11 cellular contexts compared by ENCODE assay signal in the genomic region with DNA sequence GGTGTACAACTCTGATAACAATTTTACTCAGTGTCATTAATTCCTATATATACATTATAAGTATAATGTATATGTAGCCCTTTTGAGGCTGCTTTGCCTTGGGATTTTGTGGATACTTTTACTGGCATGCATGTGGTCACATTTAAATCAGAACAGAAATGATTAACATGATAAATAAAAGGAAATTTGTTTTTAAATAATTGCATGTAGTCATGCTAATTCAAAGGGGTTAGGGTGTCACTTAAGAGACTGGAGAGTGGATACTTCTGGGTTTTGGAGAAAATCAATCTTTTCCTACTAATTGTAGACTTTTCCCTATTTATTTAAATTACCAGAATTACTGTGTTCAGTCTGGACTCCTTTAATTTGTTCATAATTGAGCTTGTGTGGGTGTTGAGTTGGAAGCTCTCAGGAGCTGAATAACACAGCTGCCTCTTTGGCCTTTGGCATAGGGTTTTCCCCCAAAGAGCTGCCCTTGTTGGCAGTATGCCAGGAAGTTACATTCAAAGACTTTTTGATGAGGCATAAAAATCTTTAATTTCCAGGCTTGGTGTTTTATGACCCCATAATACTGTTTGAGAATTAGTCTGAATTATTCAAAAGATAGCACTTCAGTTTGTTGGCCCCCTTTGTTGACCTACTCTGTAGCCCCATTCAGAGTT.
DNase-seq lines count a peak whose midpoint lies in the region; ATAC-seq and TF ChIP-seq lines count a peak whose summit lies in the region.
"Had no signal": no experiment of that assay in that cellular context is flagged by ENCODE, and none has a peak within 500 bp of the region (broad histone marks: within the 10 kb centered on the region; RNA-seq: fewer than 3 reads in every experiment).

No MANE protein-coding gene starts in this region.

- H4K91ac ChIP-seq in H9 (ENCODE audit: insufficient read length, low read depth, low read length): no peak overlapping the region
- H4K91ac ChIP-seq in mesenchymal stem cell (ENCODE audit: low read length): no peak overlapping the region

- no peak overlapping the region for H2AK5ac ChIP-seq in H9 (ENCODE audit: insufficient read length, low read length)
- H2AK5ac ChIP-seq in mesenchymal stem cell (ENCODE audit: low read length, severe bottlenecking): no peak overlapping the region

- H3K4me3 Mint-ChIP-seq in activated CD4-positive, alpha-beta T cell treated with anti-CD3 and anti-CD28 coated beads for 36 hours: no peak overlapping the region
- H3K4me3 Mint-ChIP-seq in H9: peak overlapping the region in 1 of 2 experiments; percentile 58; a peak in 3 of 5 replicates
- no peak overlapping the region for H3K4me3 Mint-ChIP-seq in activated naive CD8-positive, alpha-beta T cell treated with anti-CD3 and anti-CD28 coated beads for 36 hours
- H3K4me3 Mint-ChIP-seq: central memory CD8-positive, alpha-beta T cell had no signal

- no peaks in the 10 kb centered on the region for H3K9me3 Mint-ChIP-seq in activated CD4-positive, alpha-beta T cell treated with anti-CD3 and anti-CD28 coated beads for 36 hours (ENCODE audit: low read depth)
- H3K9me3 Mint-ChIP-seq in H9: no peaks in the 10 kb centered on the region; a peak in 1 of 5 replicates
- no peaks in the 10 kb centered on the region for H3K9me3 Mint-ChIP-seq in activated naive CD8-positive, alpha-beta T cell treated with anti-CD3 and anti-CD28 coated beads for 36 hours
- H3K9me3 Mint-ChIP-seq: activated T-helper 2 cell treated with anti-CD3 and anti-CD28 coated beads, Interferon-gamma antibody, Interleukin-2, Interleukin-4, amounts not matched to agents 10 μg/mL and 5 μg/mL and 100 μg/mL, durations not matched to agents 14 hours and 24 hours and 36 hours; central memory CD8-positive, alpha-beta T cell had no signal

- H3K27ac ChIP-seq in H9 (ENCODE audit: insufficient read length, low read depth, low read length) (peak overlapping the region; percentile 89), mesenchymal stem cell (ENCODE audit: low read length, poor library complexity, severe bottlenecking) (no peak overlapping the region)

- H2BK5ac ChIP-seq in H9 (ENCODE audit: insufficient read length, low read length) (no peak overlapping the region), mesenchymal stem cell (ENCODE audit: low read depth, low read length, poor library complexity, severe bottlenecking) (no peak overlapping the region)

- H3K18ac ChIP-seq in H9 (ENCODE audit: insufficient read length, low read depth, low read length) (no peak overlapping the region), mesenchymal stem cell (ENCODE audit: low read depth in 1 of 2, low read length in 2 of 2) (no peak overlapping the region)

- H2BK20ac ChIP-seq in H9 (ENCODE audit: low read depth, low read length, poor library complexity, severe bottlenecking): no peak overlapping the region

- H3K4me3 ChIP-seq in mesenchymal stem cell (ENCODE audit: insufficient read depth in 1 of 2, low read depth in 1 of 2, low read length in 2 of 2): peak overlapping the region in 1 of 2 experiments; percentile 13

- H3K4me2 ChIP-seq in H9 (ENCODE audit: insufficient read depth, insufficient read length, low read length) (peak overlapping the region; percentile 8), mesenchymal stem cell (ENCODE audit: low read length, poor library complexity, severe bottlenecking) (no peak overlapping the region)

- H4K20me1 ChIP-seq in H9 (ENCODE audit: control insufficient read depth, insufficient read depth, insufficient read length): no peaks in the 10 kb centered on the region

- no peaks in the 10 kb centered on the region for H3K79me2 ChIP-seq in H9 (ENCODE audit: insufficient read depth, low read length)

- intact Hi-C loops in activated CD4-positive, alpha-beta T cell treated with anti-CD3 and anti-CD28 coated beads for 36 hours (cut with DNase I, micrococcal nuclease): no loop called here

- H2BK120ac ChIP-seq in H9 (ENCODE audit: low read depth, low read length, poor library complexity, severe bottlenecking): no peak overlapping the region
- H2BK120ac ChIP-seq in mesenchymal stem cell (ENCODE audit: low read depth, low read length): no peak overlapping the region

- DNase-seq in activated CD4-positive, alpha-beta T cell treated with anti-CD3 and anti-CD28 coated beads for 36 hours: peak; percentile 32
- DNase-seq in activated CD4-positive, alpha-beta T cell treated with anti-CD3 and anti-CD28 coated beads for 1 hour: no peak
- no peak for DNase-seq in H9
- DNase-seq in activated naive CD8-positive, alpha-beta T cell treated with anti-CD3 and anti-CD28 coated beads for 36 hours: peak; percentile 17
- no peak for DNase-seq in mesenchymal stem cell
- no peak for DNase-seq in medulla oblongata (ENCODE audit: extremely low spot score)
- no peak for DNase-seq in NCI-H1694 (lab: John Stamatoyannopoulos, UW)
- DNase-seq: stimulated activated CD8-positive, alpha-beta memory T cell treated with anti-CD3 and anti-CD28 coated beads, Interleukin-4, amount 100 ng/mL, for 48 hours had no signal

- H3K9ac ChIP-seq in H9 (ENCODE audit: extremely low read depth, insufficient read length, low read length): no peak overlapping the region
- H3K9ac ChIP-seq in mesenchymal stem cell (ENCODE audit: low read length): peak overlapping the region; percentile 47

- no peak overlapping the region for H3K56ac ChIP-seq in H9 (ENCODE audit: insufficient read length, low read depth, low read length)

- no peak overlapping the region for H3K27ac Mint-ChIP-seq in activated CD4-positive, alpha-beta T cell treated with anti-CD3 and anti-CD28 coated beads for 36 hours
- H3K27ac Mint-ChIP-seq in H9: peak overlapping the region; percentile 94 to 99 (median 97)
- H3K27ac Mint-ChIP-seq in activated naive CD8-positive, alpha-beta T cell treated with anti-CD3 and anti-CD28 coated beads for 36 hours: no peak overlapping the region
- H3K27ac Mint-ChIP-seq: activated T-helper 2 cell treated with anti-CD3 and anti-CD28 coated beads, Interferon-gamma antibody, Interleukin-2, Interleukin-4, amounts not matched to agents 10 μg/mL and 5 μg/mL and 100 μg/mL, durations not matched to agents 14 hours and 24 hours and 36 hours had no signal

- no peaks in the 10 kb centered on the region for H3K23me2 ChIP-seq in H9 (ENCODE audit: insufficient read length, low read depth, low read length, poor library complexity, severe bottlenecking)

- POLR2A ChIA-PET in activated CD4-positive, alpha-beta T cell treated with anti-CD3 and anti-CD28 coated beads for 36 hours (lab: Charles Lee): no interaction called here

- no peak overlapping the region for H4K5ac ChIP-seq in H9 (ENCODE audit: insufficient read length, low read depth, low read length)

- H3K27me3 ChIP-seq in H9 (ENCODE audit: insufficient read depth, low read length): no peaks in the 10 kb centered on the region
- no peaks in the 10 kb centered on the region for H3K27me3 ChIP-seq in mesenchymal stem cell (ENCODE audit: control insufficient read depth in 1 of 2, insufficient read depth in 1 of 2, low read length in 2 of 2)

- no peaks in the 10 kb centered on the region for H3K27me3 Mint-ChIP-seq in activated CD4-positive, alpha-beta T cell treated with anti-CD3 and anti-CD28 coated beads for 36 hours
- no peaks in the 10 kb centered on the region for H3K27me3 Mint-ChIP-seq in H9 (ENCODE audit: low read depth)
- H3K27me3 Mint-ChIP-seq in activated naive CD8-positive, alpha-beta T cell treated with anti-CD3 and anti-CD28 coated beads for 36 hours: no peaks in the 10 kb centered on the region
- H3K27me3 Mint-ChIP-seq: central memory CD8-positive, alpha-beta T cell had no signal

- H4K8ac ChIP-seq in H9 (replicated peaks; ENCODE audit: insufficient read length, low read depth, low read length) (no peak overlapping the region), mesenchymal stem cell (ENCODE audit: low read length) (no peak overlapping the region)

- H3K79me1 ChIP-seq in H9 (ENCODE audit: insufficient read depth, low read depth, low read length, poor library complexity, severe bottlenecking): no peaks in the 10 kb centered on the region
- no peaks in the 10 kb centered on the region for H3K79me1 ChIP-seq in mesenchymal stem cell (replicated peaks; ENCODE audit: low read length, poor library complexity, severe bottlenecking)

- H3K9me3 ChIP-seq in H9 (ENCODE audit: control insufficient read depth, low read depth, low read length): no peaks in the 10 kb centered on the region
- H3K9me3 ChIP-seq in mesenchymal stem cell (ENCODE audit: control insufficient read depth, low read length): no peaks in the 10 kb centered on the region

- no peak overlapping the region for H3T11ph ChIP-seq in H9 (ENCODE audit: low read length)

- H2BK15ac ChIP-seq in H9 (ENCODE audit: low read depth, low read length): no peak overlapping the region
- no peak overlapping the region for H2BK15ac ChIP-seq in mesenchymal stem cell (ENCODE audit: low read depth, poor library complexity, severe bottlenecking)

- no peak for ATAC-seq in activated CD4-positive, alpha-beta T cell treated with anti-CD3 and anti-CD28 coated beads for 36 hours
- ATAC-seq in GM18520 (IDR thresholded peaks at IDR 0.05; ENCODE audit: unreplicated experiment): no peak

- peaks cover 6% of the 10 kb centered on the region for H3K4me1 Mint-ChIP-seq in activated CD4-positive, alpha-beta T cell treated with anti-CD3 and anti-CD28 coated beads for 36 hours
- peaks cover 32 to 40% of the 10 kb centered on the region in 2 experiments for H3K4me1 Mint-ChIP-seq in H9
- H3K4me1 Mint-ChIP-seq in activated naive CD8-positive, alpha-beta T cell treated with anti-CD3 and anti-CD28 coated beads for 36 hours: peaks cover 8% of the 10 kb centered on the region
- H3K4me1 Mint-ChIP-seq: central memory CD8-positive, alpha-beta T cell had no signal

- CTCF ChIA-PET in activated CD4-positive, alpha-beta T cell treated with anti-CD3 and anti-CD28 coated beads for 36 hours (lab: Charles Lee): no interaction called here

- TF ChIP-seq CTCF in H9 (conservative IDR thresholded peaks at IDR 0.05): no peak

- H2BK12ac ChIP-seq in H9 (ENCODE audit: insufficient read length, low read depth, low read length): no peak overlapping the region
- no peak overlapping the region for H2BK12ac ChIP-seq in mesenchymal stem cell (ENCODE audit: low read length in 2 of 2)

- H3K4me1 ChIP-seq in H9 (ENCODE audit: insufficient read depth, low read length) (peaks cover 3% of the 10 kb centered on the region; the same call in 1 of the 2 replicates), mesenchymal stem cell (ENCODE audit: control insufficient read depth, insufficient read depth, low read depth, low read length) (no peaks in the 10 kb centered on the region)

- H3K36me3 Mint-ChIP-seq in activated CD4-positive, alpha-beta T cell treated with anti-CD3 and anti-CD28 coated beads for 36 hours (ENCODE audit: low read depth): no peaks in the 10 kb centered on the region
- H3K36me3 Mint-ChIP-seq in H9 (ENCODE audit: insufficient read depth in 1 of 3, low read depth in 3 of 3): no peaks in the 10 kb centered on the region
- no peaks in the 10 kb centered on the region for H3K36me3 Mint-ChIP-seq in activated naive CD8-positive, alpha-beta T cell treated with anti-CD3 and anti-CD28 coated beads for 36 hours

- H3K4ac ChIP-seq in H9 (ENCODE audit: low read depth, low read length): no peak overlapping the region
- H3K4ac ChIP-seq in mesenchymal stem cell (ENCODE audit: low read depth in 1 of 2, low read length in 2 of 2): no peak overlapping the region

- H2AFZ ChIP-seq in H9 (ENCODE audit: low read length): no peak overlapping the region
- no peak overlapping the region for H2AFZ ChIP-seq in mesenchymal stem cell (ENCODE audit: low read depth, low read length)

- peaks cover 0 to 6% of the 10 kb centered on the region in 2 experiments for H3K36me3 ChIP-seq in mesenchymal stem cell (ENCODE audit: control insufficient read depth in 1 of 2, insufficient read depth in 2 of 2, low read depth in 1 of 2, low read length in 2 of 2)

- H3K23ac ChIP-seq in H9 (ENCODE audit: insufficient read length, low read depth, low read length) (no peak overlapping the region), mesenchymal stem cell (ENCODE audit: low read length in 2 of 2) (no peak overlapping the region)

- no peak overlapping the region for H3K14ac ChIP-seq in H9 (ENCODE audit: insufficient read depth, low read length)
- no peak overlapping the region for H3K14ac ChIP-seq in mesenchymal stem cell (ENCODE audit: low read length in 2 of 2)

Comparison
In these comparisons a context has a peak if more than half of its experiments do, and no peak if none do; other contexts are left out.
1. DNase-seq: peak in activated CD4-positive, alpha-beta T cell treated with anti-CD3 and anti-CD28 coated beads for 36 hours (single experiment) and activated naive CD8-positive, alpha-beta T cell treated with anti-CD3 and anti-CD28 coated beads for 36 hours (single experiment); none in activated CD4-positive, alpha-beta T cell treated with anti-CD3 and anti-CD28 coated beads for 1 hour (single experiment), H9 (single experiment), mesenchymal stem cell (single experiment), medulla oblongata (single experiment) and NCI-H1694 (single experiment).
2. H3K27ac Mint-ChIP-seq: peak in H9 (3 of 3); none in activated CD4-positive, alpha-beta T cell treated with anti-CD3 and anti-CD28 coated beads for 36 hours (single experiment) and activated naive CD8-positive, alpha-beta T cell treated with anti-CD3 and anti-CD28 coated beads for 36 hours (single experiment).